2 cellular contexts compared by ENCODE assay signal in genomic region chr9:35749515-35750255, GRCh38.
TF ChIP-seq lines count a peak whose summit lies in the region.

No MANE protein-coding gene starts in this region.

TF ChIP-seq in GM12891, 5 proteins besides CTCF, POLR2A, EP300 and RAD21:
- no peak for TF ChIP-seq TAF1 (IDR thresholded peaks at IDR 0.05; ENCODE audit: low read depth, low read length)
- TF ChIP-seq POLR2AphosphoS5 (IDR thresholded peaks at IDR 0.05; ENCODE audit: low read depth, low read length) = no peak
- TF ChIP-seq SPI1 (IDR thresholded peaks at IDR 0.05; ENCODE audit: low read depth, low read length) = 0 out of 2 replicates have a peak, but pooled peaks have one; percentile 25
- TF ChIP-seq PAX5 (IDR thresholded peaks at IDR 0.05; ENCODE audit: insufficient read depth, low read length, severe bottlenecking) = no peak
- no peak for TF ChIP-seq POU2F2 (IDR thresholded peaks at IDR 0.05; ENCODE audit: low read depth, low read length)

TF ChIP-seq in HCT116, 20 proteins besides CTCF, POLR2A, EP300 and RAD21:
- TF ChIP-seq ZFX (IDR thresholded peaks at IDR 0.05) (peak; percentile 6; the same call in 1 of the 2 replicates), YY1 (IDR thresholded peaks at IDR 0.05; ENCODE audit: extremely low read depth, insufficient replicate concordance, low read depth, low read length) (peak; percentile 90), SP1 (IDR thresholded peaks at IDR 0.05; ENCODE audit: low read depth) (no peak)
